8 cellular contexts compared by ENCODE assay signal in genomic region chr18:8608795-8609673, GRCh38. TPM values are rescaled to one million over a fixed set of nuclear protein-coding genes. Genes with fewer than 3 reads are reported as not detected.
DNase-seq lines count a peak whose midpoint lies in the region; ATAC-seq and TF ChIP-seq lines count a peak whose summit lies in the region.

Gene RAB12 (plus strand): TSS chr18:8609437. CDS start chr18:8609440, 3 bp downstream.

- WGBS in heart left ventricle, 4 donors: 4 to 17% (median 7%) methylated on average over 54 to 96 of the region's 98 CpGs
- 7 to 14% methylated on average over 38 to 55 of the region's 98 CpGs for WGBS in upper lobe of left lung, 2 donors

- H3K27ac ChIP-seq in heart left ventricle: peak within 1 kb of the TSS; percentile 69 to 89 (median 83)
- H3K27ac ChIP-seq in upper lobe of left lung: peak within 1 kb of the TSS; percentile 69 to 85 (median 80)

- peak; percentile 86 for DNase-seq in GM10248 (ENCODE audit: extremely low spot score)
- DNase-seq in NCI-H1105 treated with DMSO at 0.1 percent for 48 hours (lab: John Stamatoyannopoulos, UW): peak; percentile 66
- DNase-seq in T follicular helper cell (ENCODE audit: low read depth): peak; percentile 80
- peak; percentile 93 for DNase-seq in adipocyte (ENCODE audit: low read depth)
- DNase-seq in heart left ventricle: peak; percentile 91 to 95 (median 92)
- DNase-seq in posterior vena cava (ENCODE audit: low spot score): peak; percentile 96
- DNase-seq in upper lobe of left lung: peak; percentile 88 to 98

- no peak for TF ChIP-seq EP300 in upper lobe of left lung (IDR thresholded peaks at IDR 0.05)

- H3K27me3 ChIP-seq in adipocyte (replicated peaks; ENCODE audit: control insufficient read depth, insufficient read depth, low read length) (no peaks in the 10 kb centered on the region), heart left ventricle (no peaks in the 10 kb centered on the region), upper lobe of left lung (no peaks in the 10 kb centered on the region)

- intact Hi-C loops in heart left ventricle (cut with DNase I) (loop anchor here in 2 of 10 donors (5.0 to 10.0 kb wide), 2 partner anchors 47 to 64 kb away; no protein-coding TSS in a partner anchor), posterior vena cava (cut with DNase I) (no loop called here)

- TF ChIP-seq POLR2A in heart left ventricle (IDR thresholded peaks at IDR 0.05) (peak in 1 of 2 donors; percentile 33), upper lobe of left lung (IDR thresholded peaks at IDR 0.05) (peak in 3 of 4 donors; percentile 34 to 76 (median 48))

- peak within 1 kb of the TSS; percentile 92 for H3K4me3 ChIP-seq in adipocyte (ENCODE audit: low read length)
- peak within 1 kb of the TSS; percentile 53 to 97 (median 88) for H3K4me3 ChIP-seq in heart left ventricle
- peak within 1 kb of the TSS; percentile 86 to 98 (median 91) for H3K4me3 ChIP-seq in upper lobe of left lung

- peak within 1 kb of the TSS; percentile 92 for H3K9ac ChIP-seq in adipocyte (ENCODE audit: low read length)

- TF ChIP-seq CTCF in GM10248 (IDR thresholded peaks at IDR 0.05; ENCODE audit: control extremely low read depth, extremely low read depth, low read depth, missing control alignments): peak; percentile 82
- peak; percentile 28 to 94 (median 72) for TF ChIP-seq CTCF in heart left ventricle (IDR thresholded peaks at IDR 0.05)
- peak; percentile 92 to 97 (median 96) for TF ChIP-seq CTCF in upper lobe of left lung (IDR thresholded peaks at IDR 0.05)

- H3K4me1 ChIP-seq in adipocyte (ENCODE audit: control insufficient read depth, insufficient read depth, low read length) (peaks cover 29% of the 10 kb centered on the region), heart left ventricle (peaks cover 6 to 54% (median 37%) of the 10 kb centered on the region in 12 donors), upper lobe of left lung (peaks cover 27 to 45% (median 30%) of the 10 kb centered on the region in 4 donors)

- H3K9me3 ChIP-seq in adipocyte (ENCODE audit: control insufficient read depth, low read length) (no peaks in the 10 kb centered on the region), heart left ventricle (no peaks in the 10 kb centered on the region), upper lobe of left lung (no peaks in the 10 kb centered on the region)

- POLR2A ChIA-PET in GM10248 (lab: Yijun Ruan, JAX): no interaction called here

- CTCF ChIA-PET in GM10248 (lab: Yijun Ruan, JAX): interaction anchor here (0.7 to 2.7 kb wide), 12 partner anchors 9 to 493 kb away, joined by 3 to 31 read pairs (median 4); partner anchors contain the start of gene NDUFV2

- ATAC-seq in HG02588 (IDR thresholded peaks at IDR 0.05; ENCODE audit: unreplicated experiment) (peak; percentile 64), heart left ventricle (peak; percentile 71 to 94 (median 90)), upper lobe of left lung (ENCODE audit: low FRiP score in 2 of 2) (peak; percentile 93 to 98)

- H3K36me3 ChIP-seq in adipocyte (ENCODE audit: control insufficient read depth, insufficient read depth, low read length, severe bottlenecking) (no peaks in the 10 kb centered on the region), heart left ventricle (peaks cover 0 to 11% (median 0%) of the 10 kb centered on the region in 9 donors), upper lobe of left lung (peaks cover 0 to 3% (median 0%) of the 10 kb centered on the region in 4 donors)

RNA-seq across cellular contexts. Expression of gene RAB12, which starts in this region (rescaled TPM):
- total RNA-seq in heart left ventricle (100 to 1,000 TPM in 5 of 9 donors, 10 to 100 TPM in 4; 66.5 to 123 (median 100) TPM), posterior vena cava (10 to 100 TPM; 44.1 to 45.0 TPM), upper lobe of left lung (10 to 100 TPM; 24.1 to 88.6 (median 44.1) TPM)
- 10 to 100 TPM; 51.5 to 62.9 TPM for polyA plus RNA-seq in heart left ventricle

Comparison
In these comparisons a context has a peak if more than half of its experiments do, and no peak if none do; other contexts are left out.
1. Peak in every context shown above with its lines: DNase-seq, ATAC-seq, H3K4me3 ChIP-seq and H3K27ac ChIP-seq.